1 cellular context compared by ENCODE assay signal in genomic region chr2:30339071-30339470, GRCh38.
TF ChIP-seq lines count a peak whose summit lies in the region.

No MANE protein-coding gene starts in this region.

TF ChIP-seq in GM12878, 131 proteins besides CTCF, POLR2A, EP300 and RAD21:
- 0 out of 2 replicates have a peak, but pooled peaks have one; percentile 29 for TF ChIP-seq ZNF687 (IDR thresholded peaks at IDR 0.05)
- no peak for TF ChIP-seq SMAD1 (IDR thresholded peaks at IDR 0.05; ENCODE audit: low read depth, partially characterized antibody)
